In the genomic region with DNA sequence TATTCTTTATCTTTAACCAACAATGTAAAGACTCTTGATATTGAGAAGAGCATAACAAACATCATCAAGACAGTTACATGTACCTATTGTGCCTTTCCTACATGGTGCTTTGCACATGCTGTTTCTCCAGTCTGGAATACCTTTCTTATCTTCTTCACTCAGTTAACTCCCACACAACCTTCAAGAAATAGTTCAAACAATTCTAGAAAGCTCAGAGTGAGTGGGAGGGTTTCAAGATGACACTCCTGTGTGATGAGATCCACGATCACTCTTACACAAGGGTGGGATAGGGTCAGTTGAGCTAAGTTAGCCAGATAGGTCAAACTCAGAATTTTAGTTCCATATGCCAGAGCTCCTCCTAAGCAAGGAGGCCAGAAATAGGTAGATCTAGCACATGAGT, we compare ENCODE assay signal across 1 cellular context.
TF ChIP-seq lines count a peak whose summit lies in the region.

No MANE protein-coding gene starts in this region.

TF ChIP-seq in HepG2, 621 proteins besides CTCF, POLR2A, EP300 and RAD21 (continued from another document):
- TF ChIP-seq ZNF577 (CRISPR knock-in tag; IDR thresholded peaks at IDR 0.05; ENCODE audit: borderline replicate concordance, low read depth), result no peak
- TF ChIP-seq, protein P1, sequence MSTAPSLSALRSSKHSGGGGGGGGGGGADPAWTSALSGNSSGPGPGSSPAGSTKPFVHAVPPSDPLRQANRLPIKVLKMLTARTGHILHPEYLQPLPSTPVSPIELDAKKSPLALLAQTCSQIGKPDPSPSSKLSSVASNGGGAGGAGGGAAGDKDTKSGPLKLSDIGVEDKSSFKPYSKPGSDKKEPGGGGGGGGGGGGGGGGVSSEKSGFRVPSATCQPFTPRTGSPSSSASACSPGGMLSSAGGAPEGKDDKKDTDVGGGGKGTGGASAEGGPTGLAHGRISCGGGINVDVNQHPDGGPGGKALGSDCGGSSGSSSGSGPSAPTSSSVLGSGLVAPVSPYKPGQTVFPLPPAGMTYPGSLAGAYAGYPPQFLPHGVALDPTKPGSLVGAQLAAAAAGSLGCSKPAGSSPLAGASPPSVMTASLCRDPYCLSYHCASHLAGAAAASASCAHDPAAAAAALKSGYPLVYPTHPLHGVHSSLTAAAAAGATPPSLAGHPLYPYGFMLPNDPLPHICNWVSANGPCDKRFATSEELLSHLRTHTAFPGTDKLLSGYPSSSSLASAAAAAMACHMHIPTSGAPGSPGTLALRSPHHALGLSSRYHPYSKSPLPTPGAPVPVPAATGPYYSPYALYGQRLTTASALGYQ (CRISPR knock-in tag; IDR thresholded peaks at IDR 0.05), result no peak
